ENCODE assay signal across 9 cellular contexts in the genomic region with DNA sequence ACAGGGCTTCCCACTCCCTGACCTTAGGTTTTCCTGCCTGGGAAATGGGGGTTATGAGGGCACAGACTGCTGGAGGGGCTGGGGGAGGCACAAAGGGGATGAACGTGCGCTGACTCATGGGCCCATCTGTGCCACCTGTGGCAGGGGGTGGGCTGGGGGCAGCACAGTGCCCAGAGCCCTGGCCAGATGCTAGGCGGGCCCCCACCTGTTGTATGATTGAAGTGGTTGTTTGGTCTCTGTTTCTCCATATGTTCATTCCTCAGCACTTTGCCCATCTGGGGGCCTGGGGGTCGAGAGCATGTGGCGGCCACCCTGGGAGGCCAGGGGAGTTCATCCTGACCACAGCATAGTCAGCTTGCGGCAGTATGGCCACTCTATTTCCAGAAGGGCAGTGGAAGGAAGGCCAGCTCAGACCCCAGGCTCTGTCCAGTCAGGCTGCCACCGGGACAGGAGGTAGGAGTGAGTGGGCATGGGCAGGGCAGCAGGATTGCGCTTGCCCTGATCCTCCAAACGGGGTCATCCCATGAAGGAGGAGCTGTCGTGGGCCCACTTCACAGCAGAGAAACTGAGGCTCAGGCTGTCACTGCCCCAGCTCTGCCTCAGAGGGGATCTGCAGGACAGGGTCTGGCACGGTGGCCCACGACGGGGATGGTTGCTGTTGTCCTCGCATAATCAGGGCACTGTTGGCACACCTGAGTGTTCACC. TPM values are rescaled to one million over a fixed set of nuclear protein-coding genes. Genes with fewer than 3 reads are reported as not detected.
DNase-seq lines count a peak whose midpoint lies in the region; ATAC-seq and TF ChIP-seq lines count a peak whose summit lies in the region.
"Had no signal": no experiment of that assay in that cellular context is flagged by ENCODE, and none has a peak within 500 bp of the region (broad histone marks: within the 10 kb centered on the region; RNA-seq: fewer than 3 reads in every experiment).

No MANE protein-coding gene starts in this region.

- intact Hi-C loops in psoas muscle (cut with DNase I): no loop called here

- no peak for TF ChIP-seq CTCF in GM12864 (IDR thresholded peaks at IDR 0.05; ENCODE audit: low read depth, low read length, missing control alignments)
- TF ChIP-seq CTCF in RWPE2 (IDR thresholded peaks at IDR 0.05; ENCODE audit: poor library complexity, severe bottlenecking): no peak
- TF ChIP-seq CTCF in fibroblast of pulmonary artery (IDR thresholded peaks at IDR 0.05; ENCODE audit: low read length, missing control alignments): no peak
- no peak for TF ChIP-seq CTCF in psoas muscle (IDR thresholded peaks at IDR 0.05)

- peak overlapping the region; percentile 72 for H3K4me3 ChIP-seq in GM12864 (ENCODE audit: low read depth, low read length)
- peak overlapping the region; percentile 59 for H3K4me3 ChIP-seq in RWPE2 (ENCODE audit: severe bottlenecking)
- H3K4me3 ChIP-seq in fibroblast of pulmonary artery (replicated peaks; ENCODE audit: low read depth, low read length): peak overlapping the region; percentile 70
- H3K4me3 ChIP-seq in psoas muscle: peak overlapping the region; percentile 97

- DNase-seq in GM12864 (ENCODE audit: low read depth): no peak
- no peak for DNase-seq in RWPE2 (ENCODE audit: low spot score)
- no peak for DNase-seq in fibroblast of pulmonary artery (ENCODE audit: low read depth)
- DNase-seq in psoas muscle: peak in 1 of 2 donors; percentile 54
- DNase-seq in superior temporal gyrus (ENCODE audit: extremely low spot score): no peak
- no peak for DNase-seq in erythroblast (lab: John Stamatoyannopoulos, UW)

- TF ChIP-seq POLR2A in erythroblast (IDR thresholded peaks at IDR 0.05; ENCODE audit: low read length): no peak

- H3K9me3 ChIP-seq in RWPE2 (ENCODE audit: severe bottlenecking) (no peaks in the 10 kb centered on the region), psoas muscle (no peaks in the 10 kb centered on the region)

- no peaks in the 10 kb centered on the region for H3K27me3 ChIP-seq in RWPE2 (ENCODE audit: insufficient read depth, poor library complexity, severe bottlenecking)
- no peaks in the 10 kb centered on the region for H3K27me3 ChIP-seq in psoas muscle (ENCODE audit: insufficient read depth in 3 of 3, low read length in 2 of 3)

- WGBS in psoas muscle, 3 donors: 65 to 80% (median 69%) methylated on average over 14 of the region's 14 CpGs

- H3K4me1 ChIP-seq in RWPE2 (ENCODE audit: insufficient read depth, poor library complexity, severe bottlenecking) (peaks cover 11% of the 10 kb centered on the region), psoas muscle (peaks cover 38% of the 10 kb centered on the region)

- H3K36me3 ChIP-seq in RWPE2 (ENCODE audit: low read depth) (no peaks in the 10 kb centered on the region), psoas muscle (ENCODE audit: insufficient read depth in 1 of 2, low read depth in 1 of 2) (no peaks in the 10 kb centered on the region)

- peak overlapping the region; percentile 32 for H3K27ac ChIP-seq in RWPE2 (ENCODE audit: poor library complexity, severe bottlenecking)
- H3K27ac ChIP-seq in psoas muscle: peak overlapping the region; percentile 98

- ATAC-seq in RWPE2 (ENCODE audit: low read depth): no peak
- ATAC-seq in psoas muscle: peak in 2 of 4 donors; percentile 0
- ATAC-seq in GM18498 (IDR thresholded peaks at IDR 0.05; ENCODE audit: unreplicated experiment): no peak
- no peak for ATAC-seq in HG03045 (IDR thresholded peaks at IDR 0.05; ENCODE audit: unreplicated experiment)

RNA-seq across cellular contexts. Expression of a gene that starts 0.8 kb away (rescaled TPM):
- total RNA-seq in psoas muscle: 10 to 100 TPM; 17.8 to 24.8 (median 21.2) TPM
- 10 to 100 TPM; 19.2 to 40.1 (median 22.8) TPM for polyA plus RNA-seq in psoas muscle

RNA-seq across cellular contexts. Expression of a gene that starts 38.9 kb away (rescaled TPM):
- 10 to 100 TPM; 27.9 to 46.7 (median 38.2) TPM for total RNA-seq in psoas muscle
- polyA plus RNA-seq in psoas muscle: 10 to 100 TPM; 62.1 to 86.3 (median 66.1) TPM

RNA-seq across cellular contexts. Expression of a gene that starts 49.0 kb away (rescaled TPM):
- 10 to 100 TPM; 35.5 to 58.8 (median 43.0) TPM for total RNA-seq in psoas muscle
- 10 to 100 TPM in 2 of 3 donors, 1 to 10 TPM in 1; 8.1 to 22.5 (median 11.9) TPM for polyA plus RNA-seq in psoas muscle
- total RNA-seq: pulmonary artery endothelial cell had no signal
